In the genomic region with DNA sequence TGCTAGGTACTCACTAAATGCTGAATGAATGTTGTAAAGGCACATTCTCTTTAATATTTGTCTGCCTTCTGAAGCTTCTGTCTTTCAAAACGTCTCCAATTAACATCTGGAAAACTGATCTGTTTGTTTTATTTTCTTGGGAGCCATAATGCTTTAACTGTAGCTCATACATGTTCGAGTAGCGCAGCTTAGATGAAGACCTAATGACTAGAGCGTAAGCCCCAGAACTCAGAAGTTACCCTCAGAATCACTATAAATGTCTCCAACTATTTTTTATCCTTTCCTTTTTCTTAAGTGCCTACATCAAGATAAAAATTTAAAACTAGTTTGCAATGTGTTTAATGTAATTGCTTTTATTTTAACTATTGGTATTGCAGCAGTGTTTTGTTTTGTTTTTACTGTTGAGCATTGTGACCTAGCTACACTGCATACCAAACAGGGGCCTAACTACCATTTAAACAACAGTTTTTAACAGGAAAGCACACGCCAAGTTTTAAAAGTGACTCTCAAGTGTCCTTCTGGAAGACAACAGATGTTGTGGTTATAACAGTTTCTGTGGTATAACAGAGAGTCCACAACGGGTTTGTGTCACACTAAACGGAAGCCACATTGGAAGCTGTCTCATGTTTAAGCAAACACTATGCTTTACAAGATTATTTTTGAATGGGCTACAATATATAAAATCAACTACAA, we compare ENCODE assay signal across 10 cellular contexts. TPM values are rescaled to one million over a fixed set of nuclear protein-coding genes. Genes with fewer than 3 reads are reported as not detected.
DNase-seq lines count a peak whose midpoint lies in the region; ATAC-seq, FAIRE-seq and TF ChIP-seq lines count a peak whose summit lies in the region.
"Had no signal": no experiment of that assay in that cellular context is flagged by ENCODE, and none has a peak within 500 bp of the region (broad histone marks: within the 10 kb centered on the region; RNA-seq: fewer than 3 reads in every experiment).

No MANE protein-coding gene starts in this region.

- H3K4me1 ChIP-seq in HepG2 (ENCODE audit: insufficient read depth, low read length), result peaks cover 7% of the 10 kb centered on the region; the same call in 1 of the 2 replicates

- no peak for TF ChIP-seq POLR2A in HepG2 (IDR thresholded peaks at IDR 0.05; ENCODE audit: insufficient read depth in 1 of 2, low read depth in 2 of 2, low read length in 2 of 2)

- no peak for FAIRE-seq in HepG2 (lab: Jason Lieb, UNC)
- FAIRE-seq: TTC549 had no signal

- no peak overlapping the region for H3K27ac Mint-ChIP-seq in WTC11
- H3K27ac Mint-ChIP-seq: nephron had no signal

- POLR2A ChIA-PET in WTC11 (lab: Charles Lee) (no interaction called here), HepG2 (lab: Yijun Ruan, JAX) (no interaction called here)

- 34% methylated on average over 7 of the region's 7 CpGs for WGBS in HepG2 (ENCODE audit: low lambda C conversion rate)

- intact Hi-C loops in HepG2 (cut with micrococcal nuclease; ENCODE audit: unreplicated experiment), result no loop called here

- H3K79me2 ChIP-seq in HepG2 (ENCODE audit: insufficient read depth, low read length), result no peaks in the 10 kb centered on the region

- no peaks in the 10 kb centered on the region for H3K9me3 ChIP-seq in HepG2 (ENCODE audit: low read length)

- no peak overlapping the region for H3K4me2 ChIP-seq in HepG2 (ENCODE audit: low read depth, low read length)

- no peaks in the 10 kb centered on the region for H3K4me1 Mint-ChIP-seq in WTC11
- H3K4me1 Mint-ChIP-seq: nephron had no signal

- H3K27ac ChIP-seq in HepG2 (ENCODE audit: extremely low read length, insufficient read depth, low read length), result no peak overlapping the region

- ATAC-seq in GM18909 (IDR thresholded peaks at IDR 0.05; ENCODE audit: poor library complexity, unreplicated experiment), result peak; percentile 98
- no peak for ATAC-seq in WTC11
- ATAC-seq in HepG2, result no peak

- H3K27me3 Mint-ChIP-seq in WTC11 (ENCODE audit: low read depth), result no peaks in the 10 kb centered on the region

- in situ Hi-C loops in KBM-7 (cut with MboI; ENCODE audit: low pct_unique_long_range_greater_than_20kb, low sequenced_read_pairs), result no loop called here
- in situ Hi-C loops in HepG2 (cut with HindIII; ENCODE audit: extremely low pct_ligation_motif_present, low pct_unique_long_range_greater_than_20kb), result no loop called here

- no peak overlapping the region for H3K9ac ChIP-seq in HepG2 (ENCODE audit: insufficient read depth, low read depth, low read length)

- BruUV-seq in HepG2 (replicated peaks; lab: Mats Ljungman, UMichigan), result no TSS peak

- TF ChIP-seq EP300 in HepG2 (IDR thresholded peaks at IDR 0.05; ENCODE audit: low read depth in 2 of 2, low read length in 2 of 2) (no peak), HepG2 (CRISPR knock-in tag; IDR thresholded peaks at IDR 0.05; ENCODE audit: borderline replicate concordance) (no peak)

- H3K4me3 Mint-ChIP-seq in WTC11, result no peak overlapping the region
- H3K4me3 Mint-ChIP-seq: nephron had no signal

- H3K4me3 ChIP-seq in HFF-Myc (replicated peaks; ENCODE audit: low read depth, low read length) (no peak overlapping the region), HepG2 (replicated peaks in 1 of 3; ENCODE audit: insufficient read depth in 1 of 3, low read depth in 2 of 3, low read length in 3 of 3) (no peak overlapping the region), foreskin fibroblast (ENCODE audit: low read depth in 1 of 2, low read length in 2 of 2) (no peak overlapping the region)

- no peak overlapping the region for H2AFZ ChIP-seq in HepG2 (ENCODE audit: low read length)

- TF ChIP-seq CTCF in HFF-Myc (IDR thresholded peaks at IDR 0.05; ENCODE audit: low read depth, low read length, missing control alignments) (no peak), WTC11 (IDR thresholded peaks at IDR 0.05) (no peak), HepG2 (CRISPR knock-in tag; IDR thresholded peaks at IDR 0.05) (no peak), foreskin fibroblast (IDR thresholded peaks at IDR 0.05; ENCODE audit: low read depth, low read length) (no peak)

- peak; percentile 26 for DNase-seq in HFF-Myc (ENCODE audit: extremely low read depth, low read depth)
- peak; percentile 84 for DNase-seq in KBM-7
- DNase-seq in myocyte (ENCODE audit: low read depth), result peak; percentile 75
- DNase-seq in WTC11 (ENCODE audit: low spot score), result no peak
- DNase-seq in HepG2 (ENCODE audit: low spot score), result no peak
- DNase-seq in foreskin fibroblast, result no peak
- no peak for DNase-seq in NCI-H1092 (lab: John Stamatoyannopoulos, UW)

- H3K36me3 Mint-ChIP-seq in WTC11, result peaks cover 12% of the 10 kb centered on the region

- CTCF ChIA-PET in WTC11 (lab: Charles Lee), result interaction anchor here (0.6 to 1.2 kb wide), 3 partner anchors 259 to 694 kb away, joined by 3 to 5 read pairs (median 3); no protein-coding TSS in a partner anchor
- CTCF ChIA-PET in HepG2 (lab: Yijun Ruan, JAX; ENCODE audit: low intra/inter-chr PET ratio, low total read pairs), result no interaction called here

- H4K20me1 ChIP-seq in HepG2 (ENCODE audit: insufficient read depth, low read length), result no peaks in the 10 kb centered on the region

- H3K27me3 ChIP-seq in HepG2 (ENCODE audit: control insufficient read depth in 1 of 2, insufficient read depth in 2 of 2, low read length in 2 of 2), result peaks cover 2 to 5% of the 10 kb centered on the region in 2 experiments; a peak in 1 of 5 replicates

- no peaks in the 10 kb centered on the region for H3K36me3 ChIP-seq in HepG2 (replicated peaks in 1 of 2; ENCODE audit: control insufficient read depth in 1 of 2, insufficient read depth in 2 of 2, low read length in 2 of 2)

- no peak for TF ChIP-seq RAD21 in HepG2 (CRISPR knock-in tag; IDR thresholded peaks at IDR 0.05)

- peaks cover 34% of the 10 kb centered on the region for H3K9me3 Mint-ChIP-seq in WTC11

TF ChIP-seq in HepG2, 621 proteins besides CTCF, POLR2A, EP300 and RAD21 (continues in another document):
- TF ChIP-seq SSRP1 (CRISPR knock-in tag; IDR thresholded peaks at IDR 0.05), result no peak
- TF ChIP-seq CCDC6 (CRISPR knock-in tag; IDR thresholded peaks at IDR 0.05), result no peak
- no peak for TF ChIP-seq KDM1A (CRISPR knock-in tag; IDR thresholded peaks at IDR 0.05)
- no peak for TF ChIP-seq ZNF510 (CRISPR knock-in tag; IDR thresholded peaks at IDR 0.05; ENCODE audit: low read depth)
- TF ChIP-seq BORCS8-MEF2B (CRISPR knock-in tag; IDR thresholded peaks at IDR 0.05), result no peak
- no peak for TF ChIP-seq ZNF569 (CRISPR knock-in tag; IDR thresholded peaks at IDR 0.05; ENCODE audit: borderline replicate concordance)
- no peak for TF ChIP-seq AGO1 (IDR thresholded peaks at IDR 0.05; ENCODE audit: low read depth, low read length, poor library complexity, severe bottlenecking)

RNA-seq across cellular contexts. Expression of a gene that starts 42.0 kb away (rescaled TPM):
- total RNA-seq in myocyte (31.7 and 35.2 TPM in 2 replicates), WTC11 (2021) (29.4 to 32.3 TPM (median 32.1 TPM) in 3 replicates), HepG2 (2016; rRNA removed; fragmentation: Illumina TruSeq; extraction: Trizol) (35.2 and 36.7 TPM in 2 replicates)
- 22.8 TPM for polyA plus RNA-seq in myocyte (2012)
- total RNA-seq in HepG2 (2016; cell fraction: cytosol; rRNA removed; fragmentation: Illumina TruSeq; extraction: Trizol; ENCODE audit: low read depth), result 24.1 and 31.0 TPM in 2 replicates
- 34.7 and 38.6 TPM in 2 replicates for total RNA-seq in HepG2 (2016; cell fraction: insoluble cytoplasmic fraction; rRNA removed; fragmentation: Illumina TruSeq; extraction: Trizol)
- total RNA-seq in HepG2 (2016; cell fraction: membrane; rRNA removed; fragmentation: Illumina TruSeq; extraction: Trizol), result 29.6 and 35.7 TPM in 2 replicates
- total RNA-seq in HepG2 (2016; cell fraction: nucleus; rRNA removed; fragmentation: Illumina TruSeq; extraction: Trizol), result 15.9 and 17.6 TPM in 2 replicates
- polyA plus RNA-seq in HepG2 (2011; rRNA removed), result 19.5 and 20.7 TPM in 2 replicates
- polyA plus RNA-seq in HepG2 (2011; cell fraction: cytosol; rRNA removed), result 14.4 and 14.5 TPM in 2 replicates
- polyA plus RNA-seq in HepG2 (2011; cell fraction: nucleus; rRNA removed), result 8.1 and 8.4 TPM in 2 replicates
- polyA plus RNA-seq in HepG2 (2012), result 15.7 and 17.3 TPM in 2 replicates
- polyA plus RNA-seq in HepG2 (2016; cell fraction: cytosol; fragmentation: Illumina TruSeq; extraction: Trizol; ENCODE audit: low read depth), result 22.3 and 31.7 TPM in 2 replicates
- 37.6 and 39.8 TPM in 2 replicates for polyA plus RNA-seq in HepG2 (2016; cell fraction: insoluble cytoplasmic fraction; fragmentation: Illumina TruSeq; extraction: Trizol; ENCODE audit: low read depth)
- polyA plus RNA-seq in HepG2 (2016; cell fraction: membrane; fragmentation: Illumina TruSeq; extraction: Trizol; ENCODE audit: low read depth), result 25.6 and 30.0 TPM in 2 replicates
- 23.6 and 24.3 TPM in 2 replicates for polyA plus RNA-seq in HepG2 (2016; cell fraction: nucleus; fragmentation: Illumina TruSeq; extraction: Trizol; ENCODE audit: insufficient read depth, low read depth)
- 5.5 and 12.7 TPM in 2 replicates for polyA minus RNA-seq in HepG2 (2011; rRNA and poly(A)+ RNA removed; ENCODE audit: low replicate concordance)
- 5.7 and 9.1 TPM in 2 replicates for polyA minus RNA-seq in HepG2 (2011; cell fraction: cytosol; rRNA and poly(A)+ RNA removed)
- 4.7 and 5.8 TPM in 2 replicates for polyA minus RNA-seq in HepG2 (2011; cell fraction: nucleus; rRNA and poly(A)+ RNA removed)

RNA-seq across cellular contexts. Expression of a gene that starts 42.1 kb away (rescaled TPM):
- total RNA-seq in myocyte (2.5 and 3.1 TPM in 2 replicates), WTC11 (2021) (38.8 to 45.7 TPM (median 42.1 TPM) in 3 replicates), HepG2 (2016; rRNA removed; fragmentation: Illumina TruSeq; extraction: Trizol) (10.8 and 15.2 TPM in 2 replicates)
- polyA plus RNA-seq in myocyte (2012), result 0.18 TPM
- total RNA-seq in HepG2 (2016; cell fraction: cytosol; rRNA removed; fragmentation: Illumina TruSeq; extraction: Trizol; ENCODE audit: low read depth), result 32.3 and 33.6 TPM in 2 replicates
- 10.7 and 15.4 TPM in 2 replicates for total RNA-seq in HepG2 (2016; cell fraction: insoluble cytoplasmic fraction; rRNA removed; fragmentation: Illumina TruSeq; extraction: Trizol)
- 15.1 and 15.7 TPM in 2 replicates for total RNA-seq in HepG2 (2016; cell fraction: membrane; rRNA removed; fragmentation: Illumina TruSeq; extraction: Trizol)
- 7.0 and 8.7 TPM in 2 replicates for total RNA-seq in HepG2 (2016; cell fraction: nucleus; rRNA removed; fragmentation: Illumina TruSeq; extraction: Trizol)
- 3.5 and 7.2 TPM in 2 replicates for polyA plus RNA-seq in HepG2 (2011; rRNA removed)
- polyA plus RNA-seq in HepG2 (2011; cell fraction: cytosol; rRNA removed), result 3.3 and 3.7 TPM in 2 replicates
- 2.4 and 2.6 TPM in 2 replicates for polyA plus RNA-seq in HepG2 (2011; cell fraction: nucleus; rRNA removed)
- polyA plus RNA-seq in HepG2 (2012), result 2.8 and 6.8 TPM in 2 replicates
- 5.2 and 8.0 TPM in 2 replicates for polyA plus RNA-seq in HepG2 (2016; cell fraction: cytosol; fragmentation: Illumina TruSeq; extraction: Trizol; ENCODE audit: low read depth)
- 28.3 and 32.2 TPM in 2 replicates for polyA plus RNA-seq in HepG2 (2016; cell fraction: insoluble cytoplasmic fraction; fragmentation: Illumina TruSeq; extraction: Trizol; ENCODE audit: low read depth)
- polyA plus RNA-seq in HepG2 (2016; cell fraction: membrane; fragmentation: Illumina TruSeq; extraction: Trizol; ENCODE audit: low read depth), result 11.8 and 12.9 TPM in 2 replicates
- polyA plus RNA-seq in HepG2 (2016; cell fraction: nucleus; fragmentation: Illumina TruSeq; extraction: Trizol; ENCODE audit: insufficient read depth, low read depth), result 20.6 and 22.8 TPM in 2 replicates
- 3.8 and 12.1 TPM in 2 replicates for polyA minus RNA-seq in HepG2 (2011; rRNA and poly(A)+ RNA removed; ENCODE audit: low replicate concordance)
- polyA minus RNA-seq in HepG2 (2011; cell fraction: cytosol; rRNA and poly(A)+ RNA removed), result 5.1 and 6.2 TPM in 2 replicates
- 6.5 and 6.8 TPM in 2 replicates for polyA minus RNA-seq in HepG2 (2011; cell fraction: nucleus; rRNA and poly(A)+ RNA removed)

Comparison
In these comparisons a context has a peak if more than half of its experiments do, and no peak if none do; other contexts are left out.
1. DNase-seq: peak in HFF-Myc (single experiment), KBM-7 (single experiment) and myocyte (single experiment); none in WTC11 (single experiment), HepG2 (single experiment), foreskin fibroblast (0 of 2) and NCI-H1092 (single experiment).